ENCODE assay signal across 1 cellular context in genomic region chr6:30672445-30673253, GRCh38.
A peak's percentile ranks its signal among the peaks of the same experiment; 100 is the strongest.
TF ChIP-seq lines count a peak whose summit lies in the region.

Gene DHX16 (minus strand): TSS chr6:30673006. CDS start chr6:30672841, 165 bp downstream.

TF ChIP-seq in GM23338, 12 proteins besides CTCF, POLR2A, EP300 and RAD21 (continued from another document):
- peak; percentile 46; the same call in 1 of the 2 replicates for TF ChIP-seq ETS1 (IDR thresholded peaks at IDR 0.05)
